Comparison of ENCODE assay signal across 1 cellular context in the genomic region with DNA sequence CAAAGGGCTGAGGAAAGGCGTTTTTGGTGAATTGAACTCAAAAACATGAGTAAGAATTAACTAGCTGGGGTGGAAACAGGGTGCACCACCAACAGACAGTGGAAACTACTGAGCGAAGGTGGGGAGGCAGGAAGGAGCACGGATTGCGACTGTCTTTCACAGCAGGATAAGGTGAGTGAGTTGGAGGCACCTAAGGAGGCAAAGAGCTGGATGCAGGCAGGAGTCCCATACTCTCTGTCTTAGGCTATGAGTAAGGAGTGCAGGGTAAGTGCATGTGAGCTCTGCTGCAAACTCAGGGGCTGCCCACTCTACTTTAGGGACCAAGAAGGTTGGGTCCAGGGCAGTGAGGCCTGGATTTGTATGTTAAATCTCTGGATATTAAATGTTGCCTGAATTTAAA.
TF ChIP-seq lines count a peak whose summit lies in the region.

No MANE protein-coding gene starts in this region.

TF ChIP-seq in GM23338, 12 proteins besides CTCF, POLR2A, EP300 and RAD21 (continued from another document):
- TF ChIP-seq, protein P1, sequence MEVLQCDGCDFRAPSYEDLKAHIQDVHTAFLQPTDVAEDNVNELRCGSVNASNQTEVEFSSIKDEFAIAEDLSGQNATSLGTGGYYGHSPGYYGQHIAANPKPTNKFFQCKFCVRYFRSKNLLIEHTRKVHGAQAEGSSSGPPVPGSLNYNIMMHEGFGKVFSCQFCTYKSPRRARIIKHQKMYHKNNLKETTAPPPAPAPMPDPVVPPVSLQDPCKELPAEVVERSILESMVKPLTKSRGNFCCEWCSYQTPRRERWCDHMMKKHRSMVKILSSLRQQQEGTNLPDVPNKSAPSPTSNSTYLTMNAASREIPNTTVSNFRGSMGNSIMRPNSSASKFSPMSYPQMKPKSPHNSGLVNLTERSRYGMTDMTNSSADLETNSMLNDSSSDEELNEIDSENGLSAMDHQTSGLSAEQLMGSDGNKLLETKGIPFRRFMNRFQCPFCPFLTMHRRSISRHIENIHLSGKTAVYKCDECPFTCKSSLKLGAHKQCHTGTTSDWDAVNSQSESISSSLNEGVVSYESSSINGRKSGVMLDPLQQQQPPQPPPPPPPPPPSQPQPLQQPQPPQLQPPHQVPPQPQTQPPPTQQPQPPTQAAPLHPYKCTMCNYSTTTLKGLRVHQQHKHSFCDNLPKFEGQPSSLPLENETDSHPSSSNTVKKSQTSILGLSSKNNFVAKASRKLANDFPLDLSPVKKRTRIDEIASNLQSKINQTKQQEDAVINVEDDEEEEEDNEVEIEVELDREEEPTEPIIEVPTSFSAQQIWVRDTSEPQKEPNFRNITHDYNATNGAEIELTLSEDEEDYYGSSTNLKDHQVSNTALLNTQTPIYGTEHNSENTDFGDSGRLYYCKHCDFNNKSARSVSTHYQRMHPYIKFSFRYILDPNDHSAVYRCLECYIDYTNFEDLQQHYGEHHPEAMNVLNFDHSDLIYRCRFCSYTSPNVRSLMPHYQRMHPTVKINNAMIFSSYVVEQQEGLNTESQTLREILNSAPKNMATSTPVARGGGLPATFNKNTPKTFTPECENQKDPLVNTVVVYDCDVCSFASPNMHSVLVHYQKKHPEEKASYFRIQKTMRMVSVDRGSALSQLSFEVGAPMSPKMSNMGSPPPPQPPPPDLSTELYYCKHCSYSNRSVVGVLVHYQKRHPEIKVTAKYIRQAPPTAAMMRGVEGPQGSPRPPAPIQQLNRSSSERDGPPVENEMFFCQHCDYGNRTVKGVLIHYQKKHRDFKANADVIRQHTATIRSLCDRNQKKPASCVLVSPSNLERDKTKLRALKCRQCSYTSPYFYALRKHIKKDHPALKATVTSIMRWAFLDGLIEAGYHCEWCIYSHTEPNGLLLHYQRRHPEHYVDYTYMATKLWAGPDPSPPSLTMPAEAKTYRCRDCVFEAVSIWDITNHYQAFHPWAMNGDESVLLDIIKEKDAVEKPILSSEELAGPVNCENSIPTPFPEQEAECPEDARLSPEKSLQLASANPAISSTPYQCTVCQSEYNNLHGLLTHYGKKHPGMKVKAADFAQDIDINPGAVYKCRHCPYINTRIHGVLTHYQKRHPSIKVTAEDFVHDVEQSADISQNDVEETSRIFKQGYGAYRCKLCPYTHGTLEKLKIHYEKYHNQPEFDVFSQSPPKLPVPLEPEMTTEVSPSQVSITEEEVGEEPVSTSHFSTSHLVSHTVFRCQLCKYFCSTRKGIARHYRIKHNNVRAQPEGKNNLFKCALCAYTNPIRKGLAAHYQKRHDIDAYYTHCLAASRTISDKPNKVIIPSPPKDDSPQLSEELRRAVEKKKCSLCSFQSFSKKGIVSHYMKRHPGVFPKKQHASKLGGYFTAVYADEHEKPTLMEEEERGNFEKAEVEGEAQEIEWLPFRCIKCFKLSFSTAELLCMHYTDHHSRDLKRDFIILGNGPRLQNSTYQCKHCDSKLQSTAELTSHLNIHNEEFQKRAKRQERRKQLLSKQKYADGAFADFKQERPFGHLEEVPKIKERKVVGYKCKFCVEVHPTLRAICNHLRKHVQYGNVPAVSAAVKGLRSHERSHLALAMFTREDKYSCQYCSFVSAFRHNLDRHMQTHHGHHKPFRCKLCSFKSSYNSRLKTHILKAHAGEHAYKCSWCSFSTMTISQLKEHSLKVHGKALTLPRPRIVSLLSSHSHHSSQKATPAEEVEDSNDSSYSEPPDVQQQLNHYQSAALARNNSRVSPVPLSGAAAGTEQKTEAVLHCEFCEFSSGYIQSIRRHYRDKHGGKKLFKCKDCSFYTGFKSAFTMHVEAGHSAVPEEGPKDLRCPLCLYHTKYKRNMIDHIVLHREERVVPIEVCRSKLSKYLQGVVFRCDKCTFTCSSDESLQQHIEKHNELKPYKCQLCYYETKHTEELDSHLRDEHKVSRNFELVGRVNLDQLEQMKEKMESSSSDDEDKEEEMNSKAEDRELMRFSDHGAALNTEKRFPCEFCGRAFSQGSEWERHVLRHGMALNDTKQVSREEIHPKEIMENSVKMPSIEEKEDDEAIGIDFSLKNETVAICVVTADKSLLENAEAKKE (CRISPR knock-in tag; IDR thresholded peaks at IDR 0.05): no peak
- TF ChIP-seq POLR2AphosphoS5 (IDR thresholded peaks at IDR 0.05; ENCODE audit: low read depth) (no peak), STAT1 (IDR thresholded peaks at IDR 0.05; ENCODE audit: unreplicated experiment) (no peak), CREB1 (CRISPR knock-in tag; IDR thresholded peaks at IDR 0.05; ENCODE audit: low read depth) (no peak)
